1 cellular context compared by ENCODE assay signal in the genomic region with DNA sequence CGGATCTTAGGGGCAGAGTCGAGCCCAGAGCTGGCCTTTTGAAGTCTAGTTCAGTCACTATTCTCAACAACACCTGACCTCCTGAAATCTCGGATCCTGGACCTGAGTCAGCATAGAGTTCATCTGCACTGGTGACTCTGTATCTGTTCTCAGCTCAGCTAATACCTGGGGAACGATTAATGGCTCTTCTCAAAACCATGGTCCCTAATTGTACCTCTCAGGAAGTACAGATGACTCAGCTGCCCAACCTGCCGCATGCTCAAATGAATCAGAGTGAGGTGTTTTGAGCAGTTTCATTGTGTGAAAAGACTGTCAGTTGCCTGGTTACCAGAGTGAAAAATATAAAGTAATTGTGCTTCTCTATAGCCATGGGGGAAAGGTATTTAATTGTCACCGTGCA.
TF ChIP-seq lines count a peak whose summit lies in the region.

No MANE protein-coding gene starts in this region.

TF ChIP-seq in HCT116, 20 proteins besides CTCF, POLR2A, EP300 and RAD21 (continued from another document):
- TF ChIP-seq, protein P1, sequence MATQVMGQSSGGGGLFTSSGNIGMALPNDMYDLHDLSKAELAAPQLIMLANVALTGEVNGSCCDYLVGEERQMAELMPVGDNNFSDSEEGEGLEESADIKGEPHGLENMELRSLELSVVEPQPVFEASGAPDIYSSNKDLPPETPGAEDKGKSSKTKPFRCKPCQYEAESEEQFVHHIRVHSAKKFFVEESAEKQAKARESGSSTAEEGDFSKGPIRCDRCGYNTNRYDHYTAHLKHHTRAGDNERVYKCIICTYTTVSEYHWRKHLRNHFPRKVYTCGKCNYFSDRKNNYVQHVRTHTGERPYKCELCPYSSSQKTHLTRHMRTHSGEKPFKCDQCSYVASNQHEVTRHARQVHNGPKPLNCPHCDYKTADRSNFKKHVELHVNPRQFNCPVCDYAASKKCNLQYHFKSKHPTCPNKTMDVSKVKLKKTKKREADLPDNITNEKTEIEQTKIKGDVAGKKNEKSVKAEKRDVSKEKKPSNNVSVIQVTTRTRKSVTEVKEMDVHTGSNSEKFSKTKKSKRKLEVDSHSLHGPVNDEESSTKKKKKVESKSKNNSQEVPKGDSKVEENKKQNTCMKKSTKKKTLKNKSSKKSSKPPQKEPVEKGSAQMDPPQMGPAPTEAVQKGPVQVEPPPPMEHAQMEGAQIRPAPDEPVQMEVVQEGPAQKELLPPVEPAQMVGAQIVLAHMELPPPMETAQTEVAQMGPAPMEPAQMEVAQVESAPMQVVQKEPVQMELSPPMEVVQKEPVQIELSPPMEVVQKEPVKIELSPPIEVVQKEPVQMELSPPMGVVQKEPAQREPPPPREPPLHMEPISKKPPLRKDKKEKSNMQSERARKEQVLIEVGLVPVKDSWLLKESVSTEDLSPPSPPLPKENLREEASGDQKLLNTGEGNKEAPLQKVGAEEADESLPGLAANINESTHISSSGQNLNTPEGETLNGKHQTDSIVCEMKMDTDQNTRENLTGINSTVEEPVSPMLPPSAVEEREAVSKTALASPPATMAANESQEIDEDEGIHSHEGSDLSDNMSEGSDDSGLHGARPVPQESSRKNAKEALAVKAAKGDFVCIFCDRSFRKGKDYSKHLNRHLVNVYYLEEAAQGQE (IDR thresholded peaks at IDR 0.05; ENCODE audit: low read depth): no peak
- TF ChIP-seq, protein P2, sequence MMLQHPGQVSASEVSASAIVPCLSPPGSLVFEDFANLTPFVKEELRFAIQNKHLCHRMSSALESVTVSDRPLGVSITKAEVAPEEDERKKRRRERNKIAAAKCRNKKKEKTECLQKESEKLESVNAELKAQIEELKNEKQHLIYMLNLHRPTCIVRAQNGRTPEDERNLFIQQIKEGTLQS (IDR thresholded peaks at IDR 0.05): no peak
TF ChIP-seq in HCT116: peak in this region for 9.
